In genomic region chr9:89541798-89542197, GRCh38 we compare ENCODE assay signal across 16 cellular contexts. TPM values are rescaled to one million over a fixed set of nuclear protein-coding genes. Genes with fewer than 3 reads are reported as not detected.
A peak's percentile ranks its signal among the peaks of the same experiment; 100 is the strongest.
DNase-seq lines count a peak whose midpoint lies in the region; ATAC-seq lines count a peak whose summit lies in the region.
"Had no signal": no experiment of that assay in that cellular context is flagged by ENCODE, and none has a peak within 500 bp of the region (broad histone marks: within the 10 kb centered on the region; RNA-seq: fewer than 3 reads in every experiment).

No MANE protein-coding gene starts in this region.

- H3K36me3 Mint-ChIP-seq in activated naive CD4-positive, alpha-beta T cell treated with anti-CD3 and anti-CD28 coated beads, Interleukin-2, amount 50 U/mL, for 24 hours: peaks cover 9% of the 10 kb centered on the region

- peaks cover 81% of the 10 kb centered on the region for H3K4me1 Mint-ChIP-seq in activated naive CD4-positive, alpha-beta T cell treated with anti-CD3 and anti-CD28 coated beads, Interleukin-2, amount 50 U/mL, for 24 hours

- no peak for DNase-seq in activated naive CD4-positive, alpha-beta T cell treated with Interleukin-2 at 50 U/mL for 16 hours
- DNase-seq in NCI-H69 (lab: John Stamatoyannopoulos, UW) (peak; percentile 27), germinal center (ENCODE audit: low spot score) (peak; percentile 66), NCI-H1092 (lab: John Stamatoyannopoulos, UW) (no peak)
- DNase-seq: CD4-positive, CD25-positive, alpha-beta regulatory T cell; esophagus squamous epithelium; left cardiac atrium; NCI-H1092 treated with DMSO at 0.1 percent for 48 hours; NCI-H345 had no signal

- H3K27me3 Mint-ChIP-seq in activated naive CD4-positive, alpha-beta T cell treated with anti-CD3 and anti-CD28 coated beads, Interleukin-2, amount 50 U/mL, for 24 hours: no peaks in the 10 kb centered on the region
- H3K27me3 Mint-ChIP-seq: CD4-positive, CD25-positive, alpha-beta regulatory T cell; progenitor cell of endocrine pancreas had no signal

- peak overlapping the region; percentile 96 for H3K27ac ChIP-seq in temporal lobe (ENCODE audit: low read depth, low read length)
- H3K27ac ChIP-seq: esophagus squamous epithelium, suprapubic skin had no signal

- no peak for ATAC-seq in GM19467 (IDR thresholded peaks at IDR 0.05; ENCODE audit: unreplicated experiment)
- no peak for ATAC-seq in GM19035 (IDR thresholded peaks at IDR 0.05; ENCODE audit: unreplicated experiment)
- ATAC-seq: left cardiac atrium had no signal

- H3K9me3 Mint-ChIP-seq in activated naive CD4-positive, alpha-beta T cell treated with anti-CD3 and anti-CD28 coated beads, Interleukin-2, amount 50 U/mL, for 24 hours: peaks cover 4% of the 10 kb centered on the region

- no peak overlapping the region for H3K4me3 Mint-ChIP-seq in activated naive CD4-positive, alpha-beta T cell treated with anti-CD3 and anti-CD28 coated beads, Interleukin-2, amount 50 U/mL, for 24 hours

- H3K27ac Mint-ChIP-seq in activated naive CD4-positive, alpha-beta T cell treated with anti-CD3 and anti-CD28 coated beads, Interleukin-2, amount 50 U/mL, for 24 hours: peak overlapping the region; percentile 59
- H3K27ac Mint-ChIP-seq: activated T-helper 2 cell treated with anti-CD3 and anti-CD28 coated beads, Interferon-gamma antibody, Interleukin-2, Interleukin-4, amounts not matched to agents 10 μg/mL and 5 μg/mL and 100 μg/mL, durations not matched to agents 14 hours and 24 hours and 36 hours; progenitor cell of endocrine pancreas had no signal

RNA-seq across cellular contexts. Expression of gene SEMA4D, which starts 43.9 kb away (rescaled TPM):
- 10.6 TPM for total RNA-seq in temporal lobe

Comparison
In these comparisons a context has a peak if more than half of its experiments do, and no peak if none do; other contexts are left out.
1. DNase-seq: peak in NCI-H69 (single experiment) and germinal center (single experiment); none in activated naive CD4-positive, alpha-beta T cell treated with Interleukin-2 at 50 U/mL for 16 hours (single experiment) and NCI-H1092 (single experiment).